In genomic region chr2:136210822-136211221, GRCh38 we compare ENCODE assay signal across 31 cellular contexts.
A peak's percentile ranks its signal among the peaks of the same experiment; 100 is the strongest.
DNase-seq lines count a peak whose midpoint lies in the region; ATAC-seq and TF ChIP-seq lines count a peak whose summit lies in the region.
"Had no signal": no experiment of that assay in that cellular context is flagged by ENCODE, and none has a peak within 500 bp of the region (broad histone marks: within the 10 kb centered on the region; RNA-seq: fewer than 3 reads in every experiment).

No MANE protein-coding gene starts in this region.

- H3K27ac ChIP-seq in right cardiac atrium (ENCODE audit: low read length), result no peak overlapping the region
- H3K27ac ChIP-seq: A549, colonic mucosa, foreskin keratinocyte, lower lobe of right lung had no signal

- H3K4me1 Mint-ChIP-seq in stimulated activated naive B cell treated with anti-CD40 and anti-IgM and Interleukin-4, amounts not matched to agents 10 μg/mL and 1 μg/mL and 100 μg/mL, for 72 hours, result peaks cover 72 to 89% of the 10 kb centered on the region in 2 donors
- peaks cover 28% of the 10 kb centered on the region for H3K4me1 Mint-ChIP-seq in progenitor cell of endocrine pancreas (ENCODE audit: low read depth)
- H3K4me1 Mint-ChIP-seq: nephron had no signal

- H3K27ac Mint-ChIP-seq in stimulated activated naive B cell treated with anti-CD40 and anti-IgM and Interleukin-4, amounts not matched to agents 10 μg/mL and 1 μg/mL and 100 μg/mL, for 72 hours, result peak overlapping the region; percentile 10
- no peak overlapping the region for H3K27ac Mint-ChIP-seq in progenitor cell of endocrine pancreas
- H3K27ac Mint-ChIP-seq: nephron had no signal

- H3K9me3 ChIP-seq in right cardiac atrium (ENCODE audit: control insufficient read depth, low read length), result no peaks in the 10 kb centered on the region
- H3K9me3 ChIP-seq: colonic mucosa, lower lobe of right lung, mucosa of descending colon, tibial nerve had no signal

- ATAC-seq in left cardiac atrium, result peak; percentile 52 to 56
- ATAC-seq in right cardiac atrium, result no peak
- no peak for ATAC-seq in stimulated activated naive B cell treated with anti-CD40 and anti-IgM and Interleukin-4, amounts not matched to agents 10 μg/mL and 1 μg/mL and 100 μg/mL, for 72 hours (replicated peaks)
- no peak for ATAC-seq in HG02885 (IDR thresholded peaks at IDR 0.05; ENCODE audit: poor library complexity, unreplicated experiment)
- ATAC-seq: A549; activated naive CD4-positive, alpha-beta T cell treated with anti-CD3 and anti-CD28 coated beads, Interleukin-2, amount 50 U/mL, for 72 hours; esophagus mucosa; foreskin keratinocyte; HCT116; lower lobe of right lung; mucosa of descending colon had no signal

- H3K36me3 Mint-ChIP-seq in stimulated activated naive B cell treated with anti-CD40 and anti-IgM and Interleukin-4, amounts not matched to agents 10 μg/mL and 1 μg/mL and 100 μg/mL, for 72 hours, result peaks cover 7 to 16% of the 10 kb centered on the region in 2 donors
- peaks cover 3% of the 10 kb centered on the region for H3K36me3 Mint-ChIP-seq in progenitor cell of endocrine pancreas (ENCODE audit: insufficient read depth)

- no peak overlapping the region for H3K4me3 ChIP-seq in right cardiac atrium (ENCODE audit: low read length)
- no peak overlapping the region for H3K4me3 ChIP-seq in fibroblast of the aortic adventitia (ENCODE audit: low read depth, low read length)
- H3K4me3 ChIP-seq: A549, colonic mucosa, heart left ventricle, lower lobe of right lung, mucosa of descending colon, tibial nerve had no signal

- H3K27me3 Mint-ChIP-seq in stimulated activated naive B cell treated with anti-CD40 and anti-IgM and Interleukin-4, amounts not matched to agents 10 μg/mL and 1 μg/mL and 100 μg/mL, for 72 hours, result no peaks in the 10 kb centered on the region
- H3K27me3 Mint-ChIP-seq in progenitor cell of endocrine pancreas, result peaks cover 1% of the 10 kb centered on the region

- H3K4me1 ChIP-seq in right cardiac atrium (ENCODE audit: control insufficient read depth, insufficient read depth, low read length), result no peaks in the 10 kb centered on the region
- H3K4me1 ChIP-seq: A549, colonic mucosa, foreskin keratinocyte, tibial nerve had no signal

- no peak for DNase-seq in left cardiac atrium
- no peak for DNase-seq in right cardiac atrium
- peak; percentile 29 for DNase-seq in OCI-M1 (lab: John Stamatoyannopoulos, UW)
- peak; percentile 6 for DNase-seq in fibroblast of the aortic adventitia (ENCODE audit: low read depth)
- no peak for DNase-seq in stimulated activated naive B cell treated with anti-CD40 and anti-IgM and Interleukin-4, amounts not matched to agents 10 μg/mL and 1 μg/mL and 100 μg/mL, for 72 hours
- no peak for DNase-seq in progenitor cell of endocrine pancreas (ENCODE audit: low spot score, unreplicated experiment)
- no peak for DNase-seq in effector CD4-positive, alpha-beta T cell
- DNase-seq: activated CD4-positive, alpha-beta T cell treated with anti-CD3 and anti-CD28 coated beads for 4 hours; aorta; colonic mucosa; COR-L47; foreskin keratinocyte; heart left ventricle; kidney; lower lobe of right lung; mucosa of descending colon; NCI-H1417; NCI-H2029 treated with DMSO at 0.1 percent for 48 hours; NCI-H226; NCI-H526 treated with DMSO at 0.1 percent for 48 hours; retina; SHP77; small intestine; stimulated activated CD4-positive, alpha-beta T cell treated with anti-CD3 and anti-CD28 coated beads, Interleukin-2, amount 100 ng/mL, for 24 hours had no signal

- TF ChIP-seq CTCF in fibroblast of the aortic adventitia (IDR thresholded peaks at IDR 0.05; ENCODE audit: insufficient read depth, low read length) (no peak), progenitor cell of endocrine pancreas (IDR thresholded peaks at IDR 0.05; ENCODE audit: unreplicated experiment) (no peak)

- H3K27me3 ChIP-seq in right cardiac atrium (ENCODE audit: control insufficient read depth, insufficient read depth), result no peaks in the 10 kb centered on the region
- H3K27me3 ChIP-seq: colonic mucosa, foreskin keratinocyte, tibial nerve had no signal

- intact Hi-C loops in left cardiac atrium (cut with DNase I), result no loop called here
- intact Hi-C loops in right cardiac atrium (cut with DNase I), result no loop called here

- peaks cover 14 to 17% of the 10 kb centered on the region in 2 donors for H3K9me3 Mint-ChIP-seq in stimulated activated naive B cell treated with anti-CD40 and anti-IgM and Interleukin-4, amounts not matched to agents 10 μg/mL and 1 μg/mL and 100 μg/mL, for 72 hours
- peaks cover 11% of the 10 kb centered on the region for H3K9me3 Mint-ChIP-seq in progenitor cell of endocrine pancreas (ENCODE audit: low read depth)

- H3K4me3 Mint-ChIP-seq in stimulated activated naive B cell treated with anti-CD40 and anti-IgM and Interleukin-4, amounts not matched to agents 10 μg/mL and 1 μg/mL and 100 μg/mL, for 72 hours, result peak overlapping the region in 1 of 2 donors; percentile 1
- H3K4me3 Mint-ChIP-seq in progenitor cell of endocrine pancreas (ENCODE audit: low read depth), result no peak overlapping the region
- H3K4me3 Mint-ChIP-seq: nephron had no signal

Comparison
In these comparisons a context has a peak if more than half of its experiments do, and no peak if none do; other contexts are left out.
1. ATAC-seq: peak in left cardiac atrium (2 of 2); none in right cardiac atrium (0 of 2), stimulated activated naive B cell treated with anti-CD40 and anti-IgM and Interleukin-4, amounts not matched to agents 10 μg/mL and 1 μg/mL and 100 μg/mL, for 72 hours (0 of 2) and HG02885 (single experiment).
2. DNase-seq: peak in OCI-M1 (single experiment) and fibroblast of the aortic adventitia (single experiment); none in left cardiac atrium (single experiment), right cardiac atrium (0 of 3), stimulated activated naive B cell treated with anti-CD40 and anti-IgM and Interleukin-4, amounts not matched to agents 10 μg/mL and 1 μg/mL and 100 μg/mL, for 72 hours (single experiment), progenitor cell of endocrine pancreas (single experiment) and effector CD4-positive, alpha-beta T cell (single experiment).